8 cellular contexts compared by ENCODE assay signal in genomic region chr1:176205322-176205914, GRCh38. TPM values are rescaled to one million over a fixed set of nuclear protein-coding genes. Genes with fewer than 3 reads are reported as not detected.
DNase-seq lines count a peak whose midpoint lies in the region; ATAC-seq and TF ChIP-seq lines count a peak whose summit lies in the region.

No MANE protein-coding gene starts in this region.

- H3K9me3 ChIP-seq in tibial nerve: no peaks in the 10 kb centered on the region

- no peaks in the 10 kb centered on the region for H3K9me3 Mint-ChIP-seq in activated naive CD4-positive, alpha-beta T cell treated with anti-CD3 and anti-CD28 coated beads, Interleukin-2, amount 50 U/mL, for 72 hours

- WGBS in tibial nerve, 2 donors: 24 to 31% methylated on average over 5 of the region's 5 CpGs

- H3K36me3 ChIP-seq in kidney epithelial cell (ENCODE audit: control insufficient read depth, insufficient read depth, low read length) (no peaks in the 10 kb centered on the region), tibial nerve (no peaks in the 10 kb centered on the region)

- DNase-seq in AG10803 (ENCODE audit: low read depth) (no peak), HL-60 (ENCODE audit: low read depth in 1 of 2, low spot score in 1 of 2) (peak in 1 of 2 experiments; percentile 21), kidney epithelial cell (ENCODE audit: low read depth) (no peak), tibial nerve (ENCODE audit: low spot score in 2 of 2) (no peak), SW480 (ENCODE audit: low spot score) (no peak)
- no peak for DNase-seq in activated naive CD4-positive, alpha-beta T cell treated with anti-CD3 and anti-CD28 coated beads, Interleukin-2, amount 50 U/mL, for 72 hours (ENCODE audit: low spot score in 2 of 2)

- TF ChIP-seq POLR2A in tibial nerve (IDR thresholded peaks at IDR 0.05): no peak

- no peak for TF ChIP-seq EP300 in tibial nerve (IDR thresholded peaks at IDR 0.05)

- peaks cover 0 to 62% (median 25%) of the 10 kb centered on the region in 4 donors for H3K4me1 ChIP-seq in tibial nerve

- no peaks in the 10 kb centered on the region for H3K27me3 ChIP-seq in HL-60 (ENCODE audit: insufficient read depth, poor library complexity, severe bottlenecking)
- no peaks in the 10 kb centered on the region for H3K27me3 ChIP-seq in kidney epithelial cell (ENCODE audit: control insufficient read depth, insufficient read depth, low read length)
- no peaks in the 10 kb centered on the region for H3K27me3 ChIP-seq in tibial nerve

- H3K27ac Mint-ChIP-seq in activated naive CD4-positive, alpha-beta T cell treated with anti-CD3 and anti-CD28 coated beads, Interleukin-2, amount 50 U/mL, for 72 hours: peak overlapping the region; percentile 76 to 100

- H3K4me3 ChIP-seq in AG10803 (ENCODE audit: low read length) (peak overlapping the region; percentile 93), HL-60 (replicated peaks; ENCODE audit: insufficient read depth, low read length) (peak overlapping the region; percentile 78), kidney epithelial cell (ENCODE audit: low read depth, low read length) (peak overlapping the region; percentile 76), tibial nerve (peak overlapping the region; percentile 71 to 97 (median 83))

- peak; percentile 23 to 50 for ATAC-seq in activated naive CD4-positive, alpha-beta T cell treated with anti-CD3 and anti-CD28 coated beads, Interleukin-2, amount 50 U/mL, for 72 hours
- ATAC-seq in GM18502 (IDR thresholded peaks at IDR 0.05; ENCODE audit: poor library complexity, unreplicated experiment): no peak
- no peak for ATAC-seq in GM21360 (IDR thresholded peaks at IDR 0.05; ENCODE audit: unreplicated experiment)

- peaks cover 23 to 38% of the 10 kb centered on the region in 2 donors for H3K36me3 Mint-ChIP-seq in activated naive CD4-positive, alpha-beta T cell treated with anti-CD3 and anti-CD28 coated beads, Interleukin-2, amount 50 U/mL, for 72 hours

- TF ChIP-seq CTCF in AG10803 (conservative IDR thresholded peaks at IDR 0.05; ENCODE audit: low read length) (no peak), HL-60 (IDR thresholded peaks at IDR 0.05; ENCODE audit: insufficient read depth, low read length) (no peak), kidney epithelial cell (IDR thresholded peaks at IDR 0.05; ENCODE audit: insufficient read depth, low read length, poor library complexity, severe bottlenecking) (no peak), tibial nerve (IDR thresholded peaks at IDR 0.05) (no peak)

- H3K27ac ChIP-seq in HL-60 (replicated peaks) (peak overlapping the region; percentile 96), tibial nerve (peak overlapping the region in 2 of 4 donors; percentile 93 to 95)

RNA-seq across cellular contexts. Expression of gene COP1, which starts 1.7 kb away (rescaled TPM):
- total RNA-seq in activated naive CD4-positive, alpha-beta T cell treated with anti-CD3 and anti-CD28 coated beads, Interleukin-2, amount 50 U/mL, for 72 hours: 10 to 100 TPM; 43.6 to 64.1 TPM
- total RNA-seq in kidney epithelial cell (54.9 and 74.2 TPM in 2 replicates), tibial nerve (100 to 1,000 TPM in 1 of 4 donors, 10 to 100 TPM in 3; 74.1 to 104 (median 87.5) TPM)

Comparison
In these comparisons a context has a peak if more than half of its experiments do, and no peak if none do; other contexts are left out.
1. ATAC-seq: peak in activated naive CD4-positive, alpha-beta T cell treated with anti-CD3 and anti-CD28 coated beads, Interleukin-2, amount 50 U/mL, for 72 hours (2 of 2); none in GM18502 (single experiment) and GM21360 (single experiment).
2. Peak in every context shown above with its lines, with median percentiles within 50 percentile points of each other: H3K4me3 ChIP-seq.